In genomic region chr3:9617736-9618135, GRCh38 we compare ENCODE assay signal across 26 cellular contexts.
"Had no signal": no experiment of that assay in that cellular context is flagged by ENCODE, and none has a peak within 500 bp of the region (broad histone marks: within the 10 kb centered on the region; RNA-seq: fewer than 3 reads in every experiment).

No MANE protein-coding gene starts in this region.

- H3K9me3 ChIP-seq: suprapubic skin, testis, thoracic aorta, thyroid gland, tibial artery, transverse colon, upper lobe of right lung, uterus, vagina had no signal

- H3K27me3 ChIP-seq: testis, thyroid gland, tibial nerve, transverse colon, upper lobe of left lung, upper lobe of right lung, uterus, vagina had no signal

- H3K27ac ChIP-seq: stomach, suprapubic skin, testis, thoracic aorta, thyroid gland, tibial artery, tibial nerve, transverse colon, upper lobe of left lung, upper lobe of right lung, uterus, vagina had no signal

- H3K4me1 ChIP-seq: stomach, suprapubic skin, testis, thyroid gland, tibial nerve, transverse colon, upper lobe of left lung, upper lobe of right lung, uterus, vagina had no signal

- ATAC-seq: stimulated activated effector memory CD8-positive, alpha-beta T cell treated with anti-CD3 and anti-CD28 coated beads, Interleukin-12 subunit alpha, Interleukin-12 subunit beta, amount 100 ng/mL, for 72 hours; stimulated activated memory B cell treated with anti-CD40 and anti-IgM and Interleukin-4, amounts not matched to agents 10 μg/mL and 1 μg/mL and 100 μg/mL, for 72 hours; stimulated activated naive B cell treated with anti-CD40 and anti-IgM and Interleukin-4, amounts not matched to agents 10 μg/mL and 1 μg/mL and 100 μg/mL, for 72 hours; stimulated activated naive CD8-positive, alpha-beta T cell treated with anti-CD3 and anti-CD28 coated beads, Interleukin-15, amount 100 ng/mL, for 72 hours; stimulated activated naive CD8-positive, alpha-beta T cell treated with anti-CD3 and anti-CD28 coated beads, Interleukin-15, Interleukin-2, amounts not matched to agents 100 U/mL and 50 U/mL, for 24 hours had no signal

- H3K4me3 ChIP-seq: stomach, suprapubic skin, testis, thoracic aorta, thyroid gland, tibial artery, tibial nerve, transverse colon, upper lobe of left lung, upper lobe of right lung, uterus, vagina had no signal

- DNase-seq: stimulated activated CD4-positive, alpha-beta T cell treated with anti-CD3 and anti-CD28 coated beads, Interleukin-2, amount 100 ng/mL, for 48 hours; stimulated activated CD4-positive, alpha-beta T cell treated with anti-CD3 and anti-CD28 coated beads, Interleukin-4, amount 100 ng/mL, for 1 hour; stimulated activated CD4-positive, alpha-beta T cell treated with anti-CD3 and anti-CD28 coated beads, Interleukin-4, amount 100 ng/mL, for 24 hours; stimulated activated CD4-positive, alpha-beta T cell treated with anti-CD3 and anti-CD28 coated beads, Interleukin-4, amount 100 ng/mL, for 4 hours; stimulated activated CD8-positive, alpha-beta memory T cell treated with anti-CD3 and anti-CD28 coated beads, Interleukin-4, amount 100 ng/mL, for 48 hours; stimulated activated naive B cell treated with anti-CD40 and anti-IgM and Interleukin-4, amounts not matched to agents 10 μg/mL and 1 μg/mL and 100 μg/mL, for 72 hours; stimulated activated naive CD4-positive, alpha-beta T cell; stimulated activated naive CD4-positive, alpha-beta T cell treated with Interleukin-2 at 50 U/mL for 16 hours; stimulated activated naive CD8-positive, alpha-beta T cell treated with anti-CD3 and anti-CD28 coated beads, Interleukin-15, amount 100 ng/mL, for 72 hours; stimulated activated naive CD8-positive, alpha-beta T cell treated with anti-CD3 and anti-CD28 coated beads, Interleukin-15, Interleukin-2, amounts not matched to agents 100 U/mL and 50 U/mL, for 24 hours; stomach; substantia nigra; testis; thyroid gland; tibial artery; transverse colon; trophoblast cell; upper lobe of left lung; upper lobe of right lung; uterus had no signal

- H3K36me3 ChIP-seq: stomach, suprapubic skin, thoracic aorta, thyroid gland, tibial artery, tibial nerve, transverse colon, upper lobe of left lung, upper lobe of right lung, uterus, vagina had no signal
